40 cellular contexts compared by ENCODE assay signal in genomic region chr6:145115638-145116037, GRCh38.
"Had no signal": no experiment of that assay in that cellular context is flagged by ENCODE, and none has a peak within 500 bp of the region (broad histone marks: within the 10 kb centered on the region; RNA-seq: fewer than 3 reads in every experiment).

No MANE protein-coding gene starts in this region.

- H3K36me3 Mint-ChIP-seq: activated naive CD4-positive, alpha-beta T cell treated with anti-CD3 and anti-CD28 coated beads, Interleukin-2, amount 10 ng/mL, durations not matched to agents 7 days and 5 days; activated naive CD4-positive, alpha-beta T cell treated with anti-CD3 and anti-CD28 coated beads, Interleukin-2, amount 50 U/mL, for 24 hours; activated naive CD4-positive, alpha-beta T cell treated with anti-CD3 and anti-CD28 coated beads, Interleukin-2, amount 50 U/mL, for 72 hours; activated naive CD8-positive, alpha-beta T cell; activated naive CD8-positive, alpha-beta T cell treated with anti-CD3 and anti-CD28 coated beads for 36 hours; activated naive CD8-positive, alpha-beta T cell treated with anti-CD3 and anti-CD28 coated beads, Interleukin-2, amount 10 ng/mL, durations not matched to agents 7 days and 5 days; brain had no signal

- H3K27me3 Mint-ChIP-seq: activated naive CD8-positive, alpha-beta T cell treated with anti-CD3 and anti-CD28 coated beads, Interleukin-2, amount 10 ng/mL, durations not matched to agents 7 days and 5 days had no signal

- H3K4me1 ChIP-seq: adrenal gland, ascending aorta, body of pancreas, breast epithelium had no signal

- H3K27ac Mint-ChIP-seq: activated naive CD4-positive, alpha-beta T cell treated with anti-CD3 and anti-CD28 coated beads for 36 hours; activated naive CD4-positive, alpha-beta T cell treated with anti-CD3 and anti-CD28 coated beads, Interleukin-2, amount 10 ng/mL, durations not matched to agents 7 days and 5 days; activated naive CD4-positive, alpha-beta T cell treated with anti-CD3 and anti-CD28 coated beads, Interleukin-2, amount 50 U/mL, for 24 hours; activated naive CD4-positive, alpha-beta T cell treated with anti-CD3 and anti-CD28 coated beads, Interleukin-2, amount 50 U/mL, for 72 hours; activated naive CD8-positive, alpha-beta T cell; activated naive CD8-positive, alpha-beta T cell treated with anti-CD3 and anti-CD28 coated beads for 36 hours; activated naive CD8-positive, alpha-beta T cell treated with anti-CD3 and anti-CD28 coated beads, Interleukin-2, amount 10 ng/mL, durations not matched to agents 7 days and 5 days; activated naive CD8-positive, alpha-beta T cell treated with anti-CD3 and anti-CD28 coated beads, Interleukin-2, amount 50 U/mL, for 24 hours; activated T-cell treated with anti-CD3 and anti-CD28 coated beads, Interleukin-2, amount 50 U/mL, for 24 hours; activated T-cell treated with anti-CD3 and anti-CD28 coated beads, Interleukin-2, amount 50 U/mL, for 72 hours; activated T-helper 1 cell treated with anti-CD3 and anti-CD28 coated beads, Interleukin-12 subunit alpha, Interleukin-12 subunit beta, Interleukin-2, Interleukin-4 antibody, amounts not matched to agents 30 ng/mL and 10 ng/mL and 1 ng/mL, durations not matched to agents 14 hours and 24 hours and 36 hours; activated T-helper 17 cell treated with anti-CD3 and anti-CD28 coated beads, Interleukin-2, amount 50 U/mL, for 72 hours; activated T-helper 2 cell treated with anti-CD3 and anti-CD28 coated beads, Interferon-gamma antibody, Interleukin-2, Interleukin-4, amounts not matched to agents 10 μg/mL and 5 μg/mL and 100 μg/mL, durations not matched to agents 14 hours and 24 hours and 36 hours; brain had no signal

- H3K27ac ChIP-seq: adrenal gland, ascending aorta, body of pancreas, brain microvascular endothelial cell, breast epithelium, cardiac muscle cell had no signal

- H3K9me3 ChIP-seq: adrenal gland, ascending aorta, body of pancreas, breast epithelium had no signal

- H3K4me3 Mint-ChIP-seq: activated naive CD4-positive, alpha-beta T cell treated with anti-CD3 and anti-CD28 coated beads for 36 hours; activated naive CD4-positive, alpha-beta T cell treated with anti-CD3 and anti-CD28 coated beads, Interleukin-2, amount 10 ng/mL, durations not matched to agents 7 days and 5 days; activated naive CD4-positive, alpha-beta T cell treated with anti-CD3 and anti-CD28 coated beads, Interleukin-2, amount 50 U/mL, for 24 hours; activated naive CD8-positive, alpha-beta T cell; activated naive CD8-positive, alpha-beta T cell treated with anti-CD3 and anti-CD28 coated beads for 36 hours; activated naive CD8-positive, alpha-beta T cell treated with anti-CD3 and anti-CD28 coated beads, Interleukin-2, amount 10 ng/mL, durations not matched to agents 7 days and 5 days; activated naive CD8-positive, alpha-beta T cell treated with anti-CD3 and anti-CD28 coated beads, Interleukin-2, amount 50 U/mL, for 24 hours; activated T-cell treated with anti-CD3 and anti-CD28 coated beads, Interleukin-2, amount 50 U/mL, for 24 hours; activated T-cell treated with anti-CD3 and anti-CD28 coated beads, Interleukin-2, amount 50 U/mL, for 4 hours; activated T-cell treated with anti-CD3 and anti-CD28 coated beads, Interleukin-2, amount 50 U/mL, for 72 hours; activated T-helper 1 cell treated with anti-CD3 and anti-CD28 coated beads, Interleukin-12 subunit alpha, Interleukin-12 subunit beta, Interleukin-2, Interleukin-4 antibody, amounts not matched to agents 30 ng/mL and 10 ng/mL and 1 ng/mL, durations not matched to agents 14 hours and 24 hours and 36 hours; activated T-helper 17 cell treated with anti-CD3 and anti-CD28 coated beads, Interleukin-2, amount 50 U/mL, for 72 hours; brain; central memory CD8-positive, alpha-beta T cell had no signal

- FAIRE-seq: astrocyte, bronchial epithelial cell had no signal

- ATAC-seq: activated naive CD4-positive, alpha-beta T cell treated with anti-CD3 and anti-CD28 coated beads, Interleukin-2, amount 50 U/mL, for 72 hours; activated naive CD8-positive, alpha-beta T cell treated with anti-CD3 and anti-CD28 coated beads, Interleukin-2, amount 50 U/mL, for 24 hours; activated T-cell treated with anti-CD3 and anti-CD28 coated beads, Interleukin-2, amount 50 U/mL, for 4 hours; activated T-cell treated with anti-CD3 and anti-CD28 coated beads, Interleukin-2, amount 50 U/mL, for 72 hours; activated T-helper 17 cell treated with anti-CD3 and anti-CD28 coated beads, Interleukin-2, amount 50 U/mL, for 72 hours; body of pancreas had no signal

- DNase-seq: activated effector memory CD4-positive, alpha-beta T cell treated with anti-CD3 and anti-CD28 coated beads, Interleukin-2, amount 50 U/mL, for 16 hours; activated effector memory CD4-positive, alpha-beta T cell treated with Interleukin-2 at 50 U/mL for 16 hours; activated gamma-delta T cell; activated gamma-delta T cell treated with Interleukin-2 at 50 U/mL for 16 hours; activated naive CD4-positive, alpha-beta T cell; activated naive CD4-positive, alpha-beta T cell treated with anti-CD3 and anti-CD28 coated beads for 36 hours; activated naive CD4-positive, alpha-beta T cell treated with anti-CD3 and anti-CD28 coated beads, Interleukin-2, amount 10 ng/mL, durations not matched to agents 7 days and 5 days; activated naive CD4-positive, alpha-beta T cell treated with anti-CD3 and anti-CD28 coated beads, Interleukin-2, amount 50 U/mL, for 16 hours; activated naive CD4-positive, alpha-beta T cell treated with Interleukin-2 at 50 U/mL for 16 hours; activated naive CD8-positive, alpha-beta T cell treated with anti-CD3 and anti-CD28 coated beads for 36 hours; activated naive CD8-positive, alpha-beta T cell treated with anti-CD3 and anti-CD28 coated beads, Interleukin-2, amount 10 ng/mL, durations not matched to agents 7 days and 5 days; activated naive CD8-positive, alpha-beta T cell treated with anti-CD3 and anti-CD28 coated beads, Interleukin-2, amount 50 U/mL, for 24 hours; activated T-cell treated with anti-CD3 and anti-CD28 coated beads, Interleukin-2, amount 50 U/mL, for 1 hour; activated T-cell treated with anti-CD3 and anti-CD28 coated beads, Interleukin-2, amount 50 U/mL, for 24 hours; activated T-cell treated with anti-CD3 and anti-CD28 coated beads, Interleukin-2, amount 50 U/mL, for 4 hours; activated T-cell treated with anti-CD3 and anti-CD28 coated beads, Interleukin-2, amount 50 U/mL, for 48 hours; activated T-cell treated with anti-CD3 and anti-CD28 coated beads, Interleukin-2, amount 50 U/mL, for 72 hours; adrenal gland; amniotic stem cell; amygdala; anterior cingulate cortex; aorta; body of pancreas; brain microvascular endothelial cell; caudate nucleus; central memory CD4-positive, alpha-beta T cell; cerebellar nuclear complex had no signal

- H3K4me3 ChIP-seq: adrenal gland, ascending aorta, body of pancreas, breast epithelium, cardiac muscle cell had no signal

- H3K27me3 ChIP-seq: adrenal gland, ascending aorta, body of pancreas, brain microvascular endothelial cell, breast epithelium, cardiac muscle cell had no signal

- H3K36me3 ChIP-seq: adrenal gland, ascending aorta, brain microvascular endothelial cell, breast epithelium, cardiac muscle cell had no signal

- H3K9me3 Mint-ChIP-seq: activated naive CD4-positive, alpha-beta T cell treated with anti-CD3 and anti-CD28 coated beads for 36 hours; activated naive CD4-positive, alpha-beta T cell treated with anti-CD3 and anti-CD28 coated beads, Interleukin-2, amount 10 ng/mL, durations not matched to agents 7 days and 5 days; activated naive CD4-positive, alpha-beta T cell treated with anti-CD3 and anti-CD28 coated beads, Interleukin-2, amount 50 U/mL, for 24 hours; activated naive CD4-positive, alpha-beta T cell treated with anti-CD3 and anti-CD28 coated beads, Interleukin-2, amount 50 U/mL, for 72 hours; activated naive CD8-positive, alpha-beta T cell treated with anti-CD3 and anti-CD28 coated beads for 36 hours; activated naive CD8-positive, alpha-beta T cell treated with anti-CD3 and anti-CD28 coated beads, Interleukin-2, amount 10 ng/mL, durations not matched to agents 7 days and 5 days; activated naive CD8-positive, alpha-beta T cell treated with anti-CD3 and anti-CD28 coated beads, Interleukin-2, amount 50 U/mL, for 24 hours; activated T-cell treated with anti-CD3 and anti-CD28 coated beads, Interleukin-2, amount 50 U/mL, for 24 hours; activated T-cell treated with anti-CD3 and anti-CD28 coated beads, Interleukin-2, amount 50 U/mL, for 4 hours; activated T-cell treated with anti-CD3 and anti-CD28 coated beads, Interleukin-2, amount 50 U/mL, for 72 hours; activated T-helper 1 cell treated with anti-CD3 and anti-CD28 coated beads, Interleukin-12 subunit alpha, Interleukin-12 subunit beta, Interleukin-2, Interleukin-4 antibody, amounts not matched to agents 30 ng/mL and 10 ng/mL and 1 ng/mL, durations not matched to agents 14 hours and 24 hours and 36 hours; activated T-helper 17 cell treated with anti-CD3 and anti-CD28 coated beads, Interleukin-2, amount 50 U/mL, for 72 hours; activated T-helper 2 cell treated with anti-CD3 and anti-CD28 coated beads, Interferon-gamma antibody, Interleukin-2, Interleukin-4, amounts not matched to agents 10 μg/mL and 5 μg/mL and 100 μg/mL, durations not matched to agents 14 hours and 24 hours and 36 hours; central memory CD8-positive, alpha-beta T cell had no signal

- H3K4me1 Mint-ChIP-seq: activated naive CD4-positive, alpha-beta T cell treated with anti-CD3 and anti-CD28 coated beads, Interleukin-2, amount 10 ng/mL, durations not matched to agents 7 days and 5 days; activated naive CD4-positive, alpha-beta T cell treated with anti-CD3 and anti-CD28 coated beads, Interleukin-2, amount 50 U/mL, for 24 hours; activated naive CD8-positive, alpha-beta T cell treated with anti-CD3 and anti-CD28 coated beads for 36 hours; activated naive CD8-positive, alpha-beta T cell treated with anti-CD3 and anti-CD28 coated beads, Interleukin-2, amount 10 ng/mL, durations not matched to agents 7 days and 5 days; activated naive CD8-positive, alpha-beta T cell treated with anti-CD3 and anti-CD28 coated beads, Interleukin-2, amount 50 U/mL, for 24 hours; activated T-helper 17 cell treated with anti-CD3 and anti-CD28 coated beads, Interleukin-2, amount 50 U/mL, for 72 hours; brain; central memory CD8-positive, alpha-beta T cell had no signal
